9 cellular contexts compared by ENCODE assay signal in the genomic region with DNA sequence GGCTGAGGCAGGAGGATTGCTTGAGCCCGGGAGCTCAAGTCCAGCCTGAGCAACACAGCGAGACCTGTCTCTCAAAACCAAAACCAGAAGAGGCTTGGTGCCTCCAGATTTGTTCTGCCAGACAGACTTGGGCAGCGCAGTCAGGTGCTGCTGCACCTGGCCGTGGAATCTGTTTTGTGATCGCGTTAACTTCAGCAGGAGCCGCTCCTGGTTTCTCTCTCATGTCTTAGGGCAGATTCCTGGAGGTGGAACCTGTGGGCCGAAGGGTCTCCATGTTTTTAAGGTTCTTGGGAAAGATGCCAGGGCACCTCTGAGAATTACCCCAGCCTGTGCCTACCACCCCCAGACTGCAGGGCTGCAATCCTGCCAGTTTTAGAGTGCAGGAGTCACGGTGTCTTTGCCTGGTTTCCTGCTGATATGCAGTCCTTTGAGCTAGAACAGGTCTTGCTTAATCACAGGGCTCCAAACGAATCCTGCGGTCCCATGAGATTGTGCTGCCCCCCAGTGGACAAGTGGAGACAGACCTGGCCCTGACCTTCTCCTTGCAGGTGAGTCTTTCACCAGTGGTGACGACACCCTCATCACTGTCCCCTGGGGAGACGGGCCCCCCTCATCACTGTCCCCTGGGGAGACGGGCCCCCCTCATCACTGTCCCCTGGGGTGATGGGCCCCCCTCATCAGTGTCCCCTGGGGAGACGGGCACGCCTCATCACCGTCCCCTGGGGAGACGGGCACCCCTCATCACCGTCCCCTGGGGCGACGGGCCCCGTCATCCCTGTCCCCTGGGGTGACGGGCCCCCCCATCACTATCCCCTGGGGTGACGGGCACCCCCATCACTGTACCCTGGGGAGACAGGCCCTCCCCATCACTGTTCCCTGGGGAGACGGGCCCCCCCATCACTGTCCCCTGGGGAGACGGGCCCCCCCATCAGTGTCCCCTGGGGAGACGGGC. TPM values are rescaled to one million over a fixed set of nuclear protein-coding genes. Genes with fewer than 3 reads are reported as not detected.
DNase-seq lines count a peak whose midpoint lies in the region; ATAC-seq and TF ChIP-seq lines count a peak whose summit lies in the region.
"Had no signal": no experiment of that assay in that cellular context is flagged by ENCODE, and none has a peak within 500 bp of the region (broad histone marks: within the 10 kb centered on the region; RNA-seq: fewer than 3 reads in every experiment).

No MANE protein-coding gene starts in this region.

- ATAC-seq in HG02763 (IDR thresholded peaks at IDR 0.05; ENCODE audit: unreplicated experiment): peak; percentile 41
- ATAC-seq in HG03442 (IDR thresholded peaks at IDR 0.05; ENCODE audit: unreplicated experiment): no peak

- peaks cover 0 to 2% (median 1%) of the 10 kb centered on the region in 3 donors for H3K27me3 Mint-ChIP-seq in immature natural killer cell (ENCODE audit: low read depth in 3 of 3)
- H3K27me3 Mint-ChIP-seq: dendritic cell treated with granulocyte-macrophage colony-stimulating factor and Interleukin-4, amounts not matched to agents 40 ng/mL and 50 ng/mL, for 4 days had no signal

- H3K36me3 Mint-ChIP-seq in immature natural killer cell: no peaks in the 10 kb centered on the region

- TF ChIP-seq CTCF in VCaP (conservative IDR thresholded peaks at IDR 0.05): peak; percentile 88

- peak; percentile 25 for DNase-seq in DMS153 treated with DMSO at 0.1 percent for 48 hours (lab: John Stamatoyannopoulos, UW; ENCODE audit: unreplicated experiment)
- peak; percentile 76 for DNase-seq in NCI-H2196 (lab: John Stamatoyannopoulos, UW; ENCODE audit: unreplicated experiment)
- peak; percentile 94 to 98 for DNase-seq in T47D (ENCODE audit: low read depth in 1 of 2, low spot score in 1 of 2)
- DNase-seq in immature natural killer cell: peak; percentile 78 to 82 (median 78)
- peak; percentile 73 to 95 (median 80) for DNase-seq in stimulated activated CD4-positive, alpha-beta T cell treated with anti-CD3 and anti-CD28 coated beads, Interleukin-12 subunit alpha, Interleukin-12 subunit beta, amount 100 ng/mL, for 48 hours (ENCODE audit: low read depth in 2 of 3, low spot score in 1 of 3)

- peaks cover 0 to 2% of the 10 kb centered on the region in 2 donors for H3K4me1 Mint-ChIP-seq in immature natural killer cell

- H3K27ac Mint-ChIP-seq in immature natural killer cell: no peak overlapping the region
- H3K27ac Mint-ChIP-seq: dendritic cell treated with granulocyte-macrophage colony-stimulating factor and Interleukin-4, amounts not matched to agents 40 ng/mL and 50 ng/mL, for 4 days had no signal

- in situ Hi-C loops in T47D (cut with HindIII; ENCODE audit: low pct_unique_long_range_greater_than_20kb, low sequenced_read_pairs): no loop called here

- no peaks in the 10 kb centered on the region for H3K9me3 Mint-ChIP-seq in immature natural killer cell
- H3K9me3 Mint-ChIP-seq: dendritic cell treated with granulocyte-macrophage colony-stimulating factor and Interleukin-4, amounts not matched to agents 40 ng/mL and 50 ng/mL, for 4 days had no signal

- no peak overlapping the region for H3K4me3 Mint-ChIP-seq in immature natural killer cell
- H3K4me3 Mint-ChIP-seq: dendritic cell treated with granulocyte-macrophage colony-stimulating factor and Interleukin-4, amounts not matched to agents 40 ng/mL and 50 ng/mL, for 4 days had no signal

- peak overlapping the region; percentile 52 for H3K27ac ChIP-seq in VCaP

RNA-seq across cellular contexts. Expression of a gene that starts 37.6 kb away (rescaled TPM):
- 1 to 10 TPM; 2.0 to 3.3 (median 2.7) TPM for polyA plus RNA-seq in immature natural killer cell

RNA-seq across cellular contexts. Expression of a gene that starts 46.1 kb away (rescaled TPM):
- 1 to 10 TPM in 1 of 3 donors, under 1 TPM in 2; 0.52 to 1.0 (median 0.79) TPM for polyA plus RNA-seq in immature natural killer cell

RNA-seq across cellular contexts. Expression of a gene that starts 51.4 kb away (rescaled TPM):
- polyA plus RNA-seq in immature natural killer cell: 10 to 100 TPM in 1 of 3 donors, 1 to 10 TPM in 2; 2.9 to 11.0 (median 8.0) TPM

Comparison
In these comparisons a context has a peak if more than half of its experiments do, and no peak if none do; other contexts are left out.
1. DNase-seq: peak in every context shown above with its lines; median percentile 96 in T47D; 80 in stimulated activated CD4-positive, alpha-beta T cell treated with anti-CD3 and anti-CD28 coated beads, Interleukin-12 subunit alpha, Interleukin-12 subunit beta, amount 100 ng/mL, for 48 hours; 78 in immature natural killer cell; 76 in NCI-H2196; 25 in DMS153 treated with DMSO at 0.1 percent for 48 hours.